18 cellular contexts compared by ENCODE assay signal in the genomic region with DNA sequence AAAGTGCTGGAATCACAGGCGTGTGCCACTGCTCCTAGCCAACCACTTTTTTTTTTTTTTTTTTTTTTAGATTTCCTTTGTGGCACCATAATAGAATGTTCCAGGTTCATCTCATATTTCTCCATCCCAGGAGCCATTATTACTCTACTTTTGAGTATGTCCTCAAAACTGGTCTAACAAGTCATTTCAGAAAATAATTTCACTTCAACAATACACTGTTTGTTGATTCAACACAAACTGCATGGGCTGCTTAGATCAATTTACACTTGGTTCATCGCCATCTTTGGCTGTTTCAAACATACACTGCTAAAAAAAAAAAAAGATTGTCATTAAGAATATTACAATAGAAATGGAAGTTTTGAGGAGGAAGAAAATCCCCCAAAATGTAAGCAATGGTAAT. TPM values are rescaled to one million over a fixed set of nuclear protein-coding genes. Genes with fewer than 3 reads are reported as not detected.
DNase-seq lines count a peak whose midpoint lies in the region; ATAC-seq, FAIRE-seq and TF ChIP-seq lines count a peak whose summit lies in the region.
"Had no signal": no experiment of that assay in that cellular context is flagged by ENCODE, and none has a peak within 500 bp of the region (broad histone marks: within the 10 kb centered on the region; RNA-seq: fewer than 3 reads in every experiment).

No MANE protein-coding gene starts in this region.

- H3K27me3 ChIP-seq in RWPE2 (ENCODE audit: insufficient read depth, poor library complexity, severe bottlenecking) (no peaks in the 10 kb centered on the region), pancreas (no peaks in the 10 kb centered on the region)
- H3K27me3 ChIP-seq: heart left ventricle had no signal

- ATAC-seq in RWPE2 (ENCODE audit: low read depth) (no peak), pancreas (peak; percentile 19 to 57 (median 38))
- ATAC-seq in activated T-cell treated with anti-CD3 and anti-CD28 coated beads, Interleukin-2, amount 50 U/mL, for 72 hours (replicated peaks in 1 of 2): no peak
- ATAC-seq: activated CD4-positive, alpha-beta T cell treated with anti-CD3 and anti-CD28 coated beads for 36 hours; activated naive CD8-positive, alpha-beta T cell treated with anti-CD3 and anti-CD28 coated beads, Interleukin-2, amount 50 U/mL, for 24 hours; heart left ventricle had no signal

- H3K4me1 Mint-ChIP-seq in HFFc6 (ENCODE audit: low read depth): peaks cover 95% of the 10 kb centered on the region
- H3K4me1 Mint-ChIP-seq in activated T-cell treated with anti-CD3 and anti-CD28 coated beads, Interleukin-2, amount 50 U/mL, for 72 hours (ENCODE audit: low read depth): no peaks in the 10 kb centered on the region
- H3K4me1 Mint-ChIP-seq: activated CD4-positive, alpha-beta T cell treated with anti-CD3 and anti-CD28 coated beads for 36 hours had no signal

- H3K36me3 ChIP-seq in RWPE2 (ENCODE audit: low read depth): peaks cover 49% of the 10 kb centered on the region
- H3K36me3 ChIP-seq in pancreas: peaks cover 0 to 4% (median 4%) of the 10 kb centered on the region in 3 donors

- intact Hi-C loops in pancreas (cut with DNase I): no loop called here

- H3K9me3 ChIP-seq in RWPE2 (ENCODE audit: severe bottlenecking) (no peaks in the 10 kb centered on the region), pancreas (no peaks in the 10 kb centered on the region)
- H3K9me3 ChIP-seq: heart left ventricle had no signal

- peaks cover 7% of the 10 kb centered on the region for H3K27me3 Mint-ChIP-seq in HFFc6 (ENCODE audit: insufficient read depth)
- H3K27me3 Mint-ChIP-seq in activated T-cell treated with anti-CD3 and anti-CD28 coated beads, Interleukin-2, amount 50 U/mL, for 72 hours (ENCODE audit: low read depth): no peaks in the 10 kb centered on the region
- H3K27me3 Mint-ChIP-seq: activated CD4-positive, alpha-beta T cell treated with anti-CD3 and anti-CD28 coated beads for 36 hours; activated naive CD8-positive, alpha-beta T cell treated with anti-CD3 and anti-CD28 coated beads, Interleukin-2, amount 50 U/mL, for 24 hours had no signal

- no peak for TF ChIP-seq CTCF in HFFc6 (IDR thresholded peaks at IDR 0.05)
- no peak for TF ChIP-seq CTCF in RWPE2 (IDR thresholded peaks at IDR 0.05; ENCODE audit: poor library complexity, severe bottlenecking)
- no peak for TF ChIP-seq CTCF in pancreas (IDR thresholded peaks at IDR 0.05)

- H3K4me3 ChIP-seq in RWPE2 (ENCODE audit: severe bottlenecking) (no peak overlapping the region), pancreas (no peak overlapping the region)
- H3K4me3 ChIP-seq: heart left ventricle had no signal

- H3K4me1 ChIP-seq in RWPE2 (ENCODE audit: insufficient read depth, poor library complexity, severe bottlenecking) (peaks cover 20% of the 10 kb centered on the region), pancreas (peaks cover 5 to 8% (median 8%) of the 10 kb centered on the region in 3 donors)

- peak overlapping the region; percentile 51; the same call in 1 of the 2 replicates for H3K27ac Mint-ChIP-seq in HFFc6
- H3K27ac Mint-ChIP-seq in activated T-cell treated with anti-CD3 and anti-CD28 coated beads, Interleukin-2, amount 50 U/mL, for 72 hours: no peak overlapping the region
- H3K27ac Mint-ChIP-seq: activated CD4-positive, alpha-beta T cell treated with anti-CD3 and anti-CD28 coated beads for 36 hours; activated naive CD8-positive, alpha-beta T cell treated with anti-CD3 and anti-CD28 coated beads, Interleukin-2, amount 50 U/mL, for 24 hours had no signal

- WGBS in pancreas, 2 donors: 37 to 58% methylated on average over 2 of the region's 2 CpGs

- DNase-seq in DMS53 (lab: John Stamatoyannopoulos, UW) (peak; percentile 90), HFFc6 (no peak), RWPE2 (ENCODE audit: low spot score) (no peak), pancreas (no peak), hippocampal formation (lab: John Stamatoyannopoulos, UW) (no peak), LoVo (ENCODE audit: low spot score) (no peak)
- DNase-seq in activated T-cell treated with anti-CD3 and anti-CD28 coated beads, Interleukin-2, amount 50 U/mL, for 72 hours: no peak
- DNase-seq: activated CD4-positive, alpha-beta T cell treated with anti-CD3 and anti-CD28 coated beads for 36 hours; activated naive CD8-positive, alpha-beta T cell treated with anti-CD3 and anti-CD28 coated beads, Interleukin-2, amount 50 U/mL, for 24 hours; C1 segment of cervical spinal cord; EL; erythroblast; H7; heart left ventricle; NCI-H69; RPMI8226; stimulated activated naive CD4-positive, alpha-beta T cell treated with Interleukin-2 at 50 U/mL for 16 hours had no signal

- H3K27ac ChIP-seq in RWPE2 (ENCODE audit: poor library complexity, severe bottlenecking) (peak overlapping the region; percentile 14), pancreas (peak overlapping the region in 1 of 4 donors; percentile 38)

- peaks cover 5% of the 10 kb centered on the region; the same call in 1 of the 2 replicates for H3K9me3 Mint-ChIP-seq in HFFc6
- no peaks in the 10 kb centered on the region for H3K9me3 Mint-ChIP-seq in activated T-cell treated with anti-CD3 and anti-CD28 coated beads, Interleukin-2, amount 50 U/mL, for 72 hours
- H3K9me3 Mint-ChIP-seq: activated naive CD8-positive, alpha-beta T cell treated with anti-CD3 and anti-CD28 coated beads, Interleukin-2, amount 50 U/mL, for 24 hours; IgD-negative memory B cell had no signal

- peaks cover 52% of the 10 kb centered on the region for H3K36me3 Mint-ChIP-seq in HFFc6 (ENCODE audit: low read depth)
- H3K36me3 Mint-ChIP-seq in activated T-cell treated with anti-CD3 and anti-CD28 coated beads, Interleukin-2, amount 50 U/mL, for 72 hours (ENCODE audit: insufficient read depth in 2 of 2): peaks cover 0 to 21% of the 10 kb centered on the region in 2 donors
- H3K36me3 Mint-ChIP-seq: IgD-negative memory B cell had no signal

- peak overlapping the region; percentile 17; the same call in 1 of the 2 replicates for H3K4me3 Mint-ChIP-seq in HFFc6
- H3K4me3 Mint-ChIP-seq in activated T-cell treated with anti-CD3 and anti-CD28 coated beads, Interleukin-2, amount 50 U/mL, for 72 hours: no peak overlapping the region
- H3K4me3 Mint-ChIP-seq: activated CD4-positive, alpha-beta T cell treated with anti-CD3 and anti-CD28 coated beads for 36 hours; activated naive CD8-positive, alpha-beta T cell treated with anti-CD3 and anti-CD28 coated beads, Interleukin-2, amount 50 U/mL, for 24 hours; IgD-negative memory B cell had no signal

- no peak for FAIRE-seq in pancreas (lab: Jason Lieb, UNC)

RNA-seq across cellular contexts. Expression of gene CSNK1A1, which starts 57.9 kb away (rescaled TPM):
- total RNA-seq in HFFc6 (2021; fragmentation: NEBNext Ultra II Directional; extraction: Animal tissue kit (Norgen Biotek cat#: 25700)): 100 to 1,000 TPM; 266 to 336 (median 310) TPM
- total RNA-seq in pancreas: 10 to 100 TPM; 60.5 to 98.1 (median 83.0) TPM
- 10 to 100 TPM; 23.0 to 41.0 TPM for polyA plus RNA-seq in pancreas
- total RNA-seq in activated T-cell treated with anti-CD3 and anti-CD28 coated beads, Interleukin-2, amount 50 U/mL, for 72 hours: 100 to 1,000 TPM; 176 to 209 TPM

Comparison
In these comparisons a context has a peak if more than half of its experiments do, and no peak if none do; other contexts are left out.
1. ATAC-seq: peak in pancreas (4 of 4); none in RWPE2 (single experiment) and activated T-cell treated with anti-CD3 and anti-CD28 coated beads, Interleukin-2, amount 50 U/mL, for 72 hours (0 of 2).